In genomic region chr14:81269100-81269978, GRCh38 we compare ENCODE assay signal across 8 cellular contexts. TPM values are rescaled to one million over a fixed set of nuclear protein-coding genes. Genes with fewer than 3 reads are reported as not detected.
DNase-seq lines count a peak whose midpoint lies in the region; ATAC-seq and TF ChIP-seq lines count a peak whose summit lies in the region.

No MANE protein-coding gene starts in this region.

- H3K9me3 ChIP-seq in CD4-positive, CD25-positive, alpha-beta regulatory T cell (ENCODE audit: control insufficient read depth in 2 of 2, low read length in 2 of 2), result no peaks in the 10 kb centered on the region
- H3K9me3 ChIP-seq in T-helper 17 cell (ENCODE audit: control insufficient read depth, low read length, poor library complexity, severe bottlenecking), result no peaks in the 10 kb centered on the region

- H3K27ac Mint-ChIP-seq in CD4-positive, CD25-positive, alpha-beta regulatory T cell, result no peak overlapping the region
- no peak overlapping the region for H3K27ac Mint-ChIP-seq in T-helper 17 cell

- H3K27me3 ChIP-seq in CD4-positive, CD25-positive, alpha-beta regulatory T cell (ENCODE audit: control insufficient read depth, insufficient read depth, low read length), result peaks cover 16% of the 10 kb centered on the region

- no peaks in the 10 kb centered on the region for H3K36me3 ChIP-seq in CD4-positive, CD25-positive, alpha-beta regulatory T cell (ENCODE audit: control insufficient read depth, insufficient read depth, low read length)

- H3K9me3 Mint-ChIP-seq in CD4-positive, CD25-positive, alpha-beta regulatory T cell, result peaks cover 0 to 2% (median 0%) of the 10 kb centered on the region in 7 donors

- H3K36me3 Mint-ChIP-seq in CD4-positive, CD25-positive, alpha-beta regulatory T cell, result no peaks in the 10 kb centered on the region
- H3K36me3 Mint-ChIP-seq in T-helper 17 cell (ENCODE audit: low read depth), result no peaks in the 10 kb centered on the region

- peaks cover 0 to 2% (median 0%) of the 10 kb centered on the region in 4 donors for H3K4me1 Mint-ChIP-seq in CD4-positive, CD25-positive, alpha-beta regulatory T cell
- no peaks in the 10 kb centered on the region for H3K4me1 Mint-ChIP-seq in T-helper 17 cell

- peak in 2 of 3 donors; percentile 36 to 61 for DNase-seq in CD4-positive, CD25-positive, alpha-beta regulatory T cell
- peak; percentile 85 for DNase-seq in NCI-H187 treated with DMSO at 0.1 percent for 48 hours (lab: John Stamatoyannopoulos, UW)
- DNase-seq in T-helper 17 cell, result no peak
- DNase-seq in fibroblast of the aortic adventitia (ENCODE audit: low read depth), result peak; percentile 82
- peak; percentile 60 for DNase-seq in non-pigmented ciliary epithelial cell (ENCODE audit: low read depth)
- DNase-seq in stimulated activated CD4-positive, alpha-beta T cell treated with anti-CD3 and anti-CD28 coated beads, Interleukin-1b, Interleukin-23, amount 100 ng/mL, for 48 hours, result no peak

- no peak overlapping the region for H3K4me3 ChIP-seq in CD4-positive, CD25-positive, alpha-beta regulatory T cell (ENCODE audit: low read depth, low read length)
- H3K4me3 ChIP-seq in fibroblast of the aortic adventitia (ENCODE audit: low read depth, low read length), result no peak overlapping the region

- no peaks in the 10 kb centered on the region for H3K4me1 ChIP-seq in CD4-positive, CD25-positive, alpha-beta regulatory T cell (ENCODE audit: control insufficient read depth, insufficient read depth, low read length, poor library complexity, severe bottlenecking)

- peak; percentile 55 to 60 for ATAC-seq in CD4-positive, CD25-positive, alpha-beta regulatory T cell (ENCODE audit: low read depth in 2 of 2)
- ATAC-seq in GM18511 (IDR thresholded peaks at IDR 0.05; ENCODE audit: unreplicated experiment), result peak; percentile 78
- peak; percentile 61 for ATAC-seq in HG02981 (IDR thresholded peaks at IDR 0.05; ENCODE audit: unreplicated experiment)
- peak; percentile 59 for ATAC-seq in T-helper 17 cell

- peaks cover 31% of the 10 kb centered on the region for H3K27me3 Mint-ChIP-seq in CD4-positive, CD25-positive, alpha-beta regulatory T cell
- H3K27me3 Mint-ChIP-seq in T-helper 17 cell, result peaks cover 52% of the 10 kb centered on the region

- no peak overlapping the region for H3K4me3 Mint-ChIP-seq in CD4-positive, CD25-positive, alpha-beta regulatory T cell
- no peak overlapping the region for H3K4me3 Mint-ChIP-seq in T-helper 17 cell

- no peak overlapping the region for H3K27ac ChIP-seq in CD4-positive, CD25-positive, alpha-beta regulatory T cell (ENCODE audit: insufficient read depth, low read length, poor library complexity, severe bottlenecking)

- TF ChIP-seq CTCF in fibroblast of the aortic adventitia (IDR thresholded peaks at IDR 0.05; ENCODE audit: insufficient read depth, low read length), result peak; percentile 78

RNA-seq across cellular contexts. Expression of gene GTF2A1, which starts 48.6 kb away (rescaled TPM):
- total RNA-seq in CD4-positive, CD25-positive, alpha-beta regulatory T cell, result 26.2 TPM
- polyA plus RNA-seq in CD4-positive, CD25-positive, alpha-beta regulatory T cell, result 1 to 10 TPM; 6.9 to 9.7 (median 8.0) TPM
- total RNA-seq in T-helper 17 cell (10 to 100 TPM; 21.4 to 22.4 TPM), fibroblast of the aortic adventitia (ENCODE audit: low replicate concordance) (10.1 and 39.9 TPM in 2 replicates)

Comparison
In these comparisons a context has a peak if more than half of its experiments do, and no peak if none do; other contexts are left out.
1. DNase-seq: peak in CD4-positive, CD25-positive, alpha-beta regulatory T cell (2 of 3), NCI-H187 treated with DMSO at 0.1 percent for 48 hours (single experiment), fibroblast of the aortic adventitia (single experiment) and non-pigmented ciliary epithelial cell (single experiment); none in T-helper 17 cell (0 of 3) and stimulated activated CD4-positive, alpha-beta T cell treated with anti-CD3 and anti-CD28 coated beads, Interleukin-1b, Interleukin-23, amount 100 ng/mL, for 48 hours (single experiment).
2. Peak in every context shown above with its lines, with median percentiles within 50 percentile points of each other: ATAC-seq.